In genomic region chr3:184677344-184678316, GRCh38 we compare ENCODE assay signal across 25 cellular contexts. TPM values are rescaled to one million over a fixed set of nuclear protein-coding genes. Genes with fewer than 3 reads are reported as not detected.
A peak's percentile ranks its signal among the peaks of the same experiment; 100 is the strongest.
DNase-seq lines count a peak whose midpoint lies in the region; ATAC-seq and TF ChIP-seq lines count a peak whose summit lies in the region.
"Had no signal": no experiment of that assay in that cellular context is flagged by ENCODE, and none has a peak within 500 bp of the region (broad histone marks: within the 10 kb centered on the region; RNA-seq: fewer than 3 reads in every experiment).

No MANE protein-coding gene starts in this region.

- no peaks in the 10 kb centered on the region for H3K27me3 ChIP-seq in GM23338 (ENCODE audit: insufficient read depth)
- H3K27me3 ChIP-seq: heart left ventricle had no signal

- no peak overlapping the region for H3K27ac ChIP-seq in GM23338 (ENCODE audit: low read depth)
- H3K27ac ChIP-seq: GM23248, KMS-11 had no signal

- no peaks in the 10 kb centered on the region for H3K36me3 ChIP-seq in GM23338 (ENCODE audit: insufficient read depth)
- H3K36me3 ChIP-seq: heart left ventricle had no signal

- no peaks in the 10 kb centered on the region for H3K9me3 Mint-ChIP-seq in GM23338
- peaks cover 4% of the 10 kb centered on the region for H3K9me3 Mint-ChIP-seq in glutamatergic neuron (ENCODE audit: unreplicated experiment)
- H3K9me3 Mint-ChIP-seq: activated T-cell treated with anti-CD3 and anti-CD28 coated beads, Interleukin-2, amount 50 U/mL, for 24 hours; CD4-positive, CD25-positive, alpha-beta regulatory T cell; effector memory CD8-positive, alpha-beta T cell; naive thymus-derived CD4-positive, alpha-beta T cell; stimulated activated effector memory CD8-positive, alpha-beta T cell treated with anti-CD3 and anti-CD28 coated beads, Interleukin-12 subunit alpha, Interleukin-12 subunit beta, amount 100 ng/mL, for 72 hours; type B pancreatic cell had no signal

- H3K27ac Mint-ChIP-seq in GM23338 (no peak overlapping the region), glutamatergic neuron (ENCODE audit: unreplicated experiment) (peak overlapping the region; percentile 79)
- H3K27ac Mint-ChIP-seq: activated T-cell treated with anti-CD3 and anti-CD28 coated beads, Interleukin-2, amount 50 U/mL, for 24 hours; CD4-positive, CD25-positive, alpha-beta regulatory T cell; stimulated activated effector memory CD8-positive, alpha-beta T cell treated with anti-CD3 and anti-CD28 coated beads, Interleukin-12 subunit alpha, Interleukin-12 subunit beta, amount 100 ng/mL, for 72 hours; type B pancreatic cell had no signal

- no peaks in the 10 kb centered on the region for H4K20me1 ChIP-seq in GM23338 (replicated peaks; ENCODE audit: insufficient read depth)

- H3K79me2 ChIP-seq in GM23338 (replicated peaks; ENCODE audit: insufficient read depth) = no peaks in the 10 kb centered on the region

- ATAC-seq in GM23338 (no peak), HG02840 (IDR thresholded peaks at IDR 0.05; ENCODE audit: low FRiP score, unreplicated experiment) (no peak)
- ATAC-seq: stimulated activated effector memory CD8-positive, alpha-beta T cell treated with anti-CD3 and anti-CD28 coated beads, Interleukin-12 subunit alpha, Interleukin-12 subunit beta, amount 100 ng/mL, for 72 hours had no signal

- peaks cover 14% of the 10 kb centered on the region for H3K27me3 Mint-ChIP-seq in GM23338 (ENCODE audit: insufficient read depth, low read depth, poor library complexity)
- peaks cover 7% of the 10 kb centered on the region for H3K27me3 Mint-ChIP-seq in glutamatergic neuron (ENCODE audit: unreplicated experiment)
- H3K27me3 Mint-ChIP-seq: CD4-positive, CD25-positive, alpha-beta regulatory T cell; type B pancreatic cell had no signal

- peaks cover 4% of the 10 kb centered on the region; the same call in 1 of the 2 replicates for H3K9me2 ChIP-seq in GM23338 (ENCODE audit: insufficient read depth)

- H3K4me3 Mint-ChIP-seq in GM23338 (no peak overlapping the region; the same call in 2 of the 3 replicates), glutamatergic neuron (ENCODE audit: unreplicated experiment) (no peak overlapping the region)
- H3K4me3 Mint-ChIP-seq: activated T-cell treated with anti-CD3 and anti-CD28 coated beads, Interleukin-2, amount 50 U/mL, for 24 hours; CD4-positive, CD25-positive, alpha-beta regulatory T cell; effector memory CD8-positive, alpha-beta T cell; naive thymus-derived CD4-positive, alpha-beta T cell; stimulated activated effector memory CD8-positive, alpha-beta T cell treated with anti-CD3 and anti-CD28 coated beads, Interleukin-12 subunit alpha, Interleukin-12 subunit beta, amount 100 ng/mL, for 72 hours; type B pancreatic cell had no signal

- H3F3A ChIP-seq in GM23338 (replicated peaks; ENCODE audit: low read depth) = no peaks in the 10 kb centered on the region

- peaks cover 14% of the 10 kb centered on the region for H3K4me1 Mint-ChIP-seq in GM23338
- peaks cover 21% of the 10 kb centered on the region for H3K4me1 Mint-ChIP-seq in glutamatergic neuron (ENCODE audit: low read depth, unreplicated experiment)
- H3K4me1 Mint-ChIP-seq: stimulated activated effector memory CD8-positive, alpha-beta T cell treated with anti-CD3 and anti-CD28 coated beads, Interleukin-12 subunit alpha, Interleukin-12 subunit beta, amount 100 ng/mL, for 72 hours had no signal

- H3K4me2 ChIP-seq in GM23338 = no peak overlapping the region
- H3K4me2 ChIP-seq: KMS-11 had no signal

- H3K36me3 Mint-ChIP-seq in GM23338 (ENCODE audit: low read depth) (no peaks in the 10 kb centered on the region), glutamatergic neuron (ENCODE audit: unreplicated experiment) (no peaks in the 10 kb centered on the region)
- H3K36me3 Mint-ChIP-seq: CD4-positive, CD25-positive, alpha-beta regulatory T cell; naive thymus-derived CD4-positive, alpha-beta T cell; type B pancreatic cell had no signal

- peak overlapping the region; percentile 38; the same call in 1 of the 2 replicates for H2AFZ ChIP-seq in GM23338
- H2AFZ ChIP-seq: GM23248 had no signal

- no peak for TF ChIP-seq CTCF in GM23338 (conservative IDR thresholded peaks at IDR 0.05; ENCODE audit: low read depth in 2 of 2)
- TF ChIP-seq CTCF in glutamatergic neuron (IDR thresholded peaks at IDR 0.05; ENCODE audit: partially characterized antibody, unreplicated experiment) = no peak

- peaks cover 13% of the 10 kb centered on the region for H3K4me1 ChIP-seq in GM23338 (ENCODE audit: insufficient read depth)

- H3K4me3 ChIP-seq in GM23338 = no peak overlapping the region
- H3K4me3 ChIP-seq: GM23248, heart left ventricle had no signal

- DNase-seq in GM23338 (ENCODE audit: low spot score) = no peak
- DNase-seq in NCI-H524 treated with DMSO at 0.1 percent for 48 hours (lab: John Stamatoyannopoulos, UW) = peak; percentile 17
- DNase-seq in glutamatergic neuron = no peak
- peak; percentile 3 for DNase-seq in retina
- no peak for DNase-seq in DMS 273 treated with DMSO at 0.1 percent for 48 hours (lab: John Stamatoyannopoulos, UW)
- DNase-seq in stimulated activated CD8-positive, alpha-beta memory T cell treated with anti-CD3 and anti-CD28 coated beads, Interleukin-4, amount 100 ng/mL, for 48 hours = no peak
- DNase-seq: activated CD4-positive, alpha-beta T cell treated with anti-CD3 and anti-CD28 coated beads, Interleukin-2, amount 50 U/mL, for 1 hour; activated effector memory CD4-positive, alpha-beta T cell treated with anti-CD3 and anti-CD28 coated beads, Interleukin-2, amount 50 U/mL, for 16 hours; activated T-cell treated with anti-CD3 and anti-CD28 coated beads, Interleukin-2, amount 50 U/mL, for 24 hours; CD4-positive, CD25-positive, alpha-beta regulatory T cell; central memory CD4-positive, alpha-beta T cell; cortex of kidney; effector memory CD8-positive, alpha-beta T cell; GM23248; naive thymus-derived CD4-positive, alpha-beta T cell; NCI-H1436 treated with DMSO at 0.1 percent for 48 hours; NCI-H2107; NCI-H345; stimulated activated CD4-positive, alpha-beta T cell treated with anti-CD3 and anti-CD28 coated beads, Interleukin-4, amount 100 ng/mL, for 4 hours; SW 1271 had no signal

TF ChIP-seq in GM23338, 12 proteins besides CTCF, POLR2A, EP300 and RAD21:
- no peak for TF ChIP-seq EZH2 (IDR thresholded peaks at IDR 0.05; ENCODE audit: low read depth, unreplicated experiment)

RNA-seq across cellular contexts. Expression of gene MAGEF1, which starts 34.2 kb away (rescaled TPM):
- total RNA-seq in GM23338 (2014; rRNA removed; shearing (Covaris generic)) = 66.5 and 79.4 TPM in 2 replicates
- polyA plus RNA-seq in GM23338 (2016; fragmentation: Nextera tagmentation; extraction: Ambion mirVana) = 86.6 and 88.7 TPM in 2 replicates
- total RNA-seq in glutamatergic neuron (ENCODE audit: unreplicated experiment) = 56.3 TPM

Comparison
In these comparisons a context has a peak if more than half of its experiments do, and no peak if none do; other contexts are left out.
1. DNase-seq: peak in NCI-H524 treated with DMSO at 0.1 percent for 48 hours (single experiment) and retina (single experiment); none in GM23338 (single experiment), glutamatergic neuron (single experiment), DMS 273 treated with DMSO at 0.1 percent for 48 hours (single experiment) and stimulated activated CD8-positive, alpha-beta memory T cell treated with anti-CD3 and anti-CD28 coated beads, Interleukin-4, amount 100 ng/mL, for 48 hours (single experiment).